Comparison of ENCODE assay signal across 16 cellular contexts in the genomic region with DNA sequence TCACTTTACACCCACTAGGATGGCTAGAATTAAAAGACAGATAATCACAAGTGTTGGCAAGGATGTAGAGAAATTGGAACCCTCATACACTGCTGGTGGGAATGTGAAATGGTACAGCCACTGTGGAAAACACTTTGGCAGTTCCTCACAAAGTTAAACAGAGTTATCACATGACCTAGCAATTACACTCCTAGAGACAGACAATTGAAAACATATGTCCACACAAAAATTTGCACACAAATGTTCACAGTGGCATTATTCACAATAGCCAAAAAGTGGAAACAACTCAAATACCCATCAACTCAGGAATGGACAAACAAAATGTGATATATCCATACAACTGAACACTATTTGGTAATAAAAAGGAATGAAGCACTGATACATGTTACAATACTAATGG.
"Had no signal": no experiment of that assay in that cellular context is flagged by ENCODE, and none has a peak within 500 bp of the region (broad histone marks: within the 10 kb centered on the region; RNA-seq: fewer than 3 reads in every experiment).

No MANE protein-coding gene starts in this region.

- DNase-seq: activated CD4-positive, alpha-beta T cell treated with anti-CD3 and anti-CD28 coated beads, Interleukin-2, amount 10 ng/mL, durations not matched to agents 24 days and 14 days; activated CD8-positive, alpha-beta T cell treated with anti-CD3 and anti-CD28 coated beads for 36 hours; activated naive CD4-positive, alpha-beta T cell treated with anti-CD3 and anti-CD28 coated beads for 36 hours; activated T-cell treated with anti-CD3 and anti-CD28 coated beads, Interleukin-2, amount 50 U/mL, for 24 hours; aorta; colonic mucosa; endodermal cell; kidney; left lung; nephron progenitor cell; occipital lobe; retina; stomach; trophoblast cell had no signal

- ATAC-seq: activated CD8-positive, alpha-beta T cell treated with anti-CD3 and anti-CD28 coated beads for 36 hours; left lung had no signal

- H3K4me1 ChIP-seq: colonic mucosa had no signal

- H3K4me3 ChIP-seq: colonic mucosa, left lung, skin epidermis, stomach had no signal

- H3K36me3 ChIP-seq: colonic mucosa, left lung, stomach had no signal

- H3K9me3 ChIP-seq: colonic mucosa, left lung, stomach had no signal

- H3K27ac ChIP-seq: colonic mucosa, epithelial cell of prostate, left lung, skin epidermis, stomach had no signal

- H3K27me3 ChIP-seq: colonic mucosa, left lung, stomach had no signal
